In the genomic region with DNA sequence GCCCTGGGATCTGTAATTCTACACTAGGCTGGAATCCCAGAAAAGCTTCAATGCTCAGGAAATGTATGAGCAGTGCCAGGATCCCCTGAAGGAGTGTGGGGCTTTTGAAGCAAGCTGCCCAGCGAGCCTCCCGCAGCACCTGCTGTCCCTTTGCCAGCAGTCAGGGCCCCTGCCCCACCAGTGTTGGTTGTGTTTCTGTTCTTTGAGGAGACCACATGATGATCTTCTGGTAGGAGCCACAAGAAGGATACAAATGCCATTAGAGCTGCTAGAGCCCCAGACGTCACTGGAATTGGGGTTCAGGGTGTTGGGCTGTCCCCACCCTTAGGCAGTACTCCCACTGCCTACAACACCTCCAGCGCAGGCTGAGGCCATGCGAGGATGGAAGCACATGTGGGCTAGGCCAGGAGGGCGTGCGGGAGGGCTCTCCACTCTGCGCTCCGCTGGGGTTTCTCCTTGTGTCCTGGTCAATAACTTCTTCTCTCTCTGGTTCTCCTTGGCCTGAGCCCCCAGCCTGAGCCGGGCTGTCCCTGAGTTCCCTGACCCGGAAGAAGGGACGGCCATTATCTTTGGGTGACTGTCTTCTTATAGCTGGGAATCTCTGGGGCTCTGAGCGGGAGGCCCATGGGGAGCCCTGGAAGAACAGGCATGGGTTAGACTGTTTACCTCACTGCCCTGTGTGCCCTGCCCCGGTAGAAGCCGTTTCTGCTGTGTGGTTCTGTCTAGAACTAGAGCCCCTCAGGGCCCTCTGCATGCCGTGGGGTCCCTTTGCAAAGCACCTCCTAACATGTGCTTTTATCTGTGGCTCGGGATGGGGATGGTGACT, we compare ENCODE assay signal across 8 cellular contexts.
A peak's percentile ranks its signal among the peaks of the same experiment; 100 is the strongest.
DNase-seq lines count a peak whose midpoint lies in the region; ATAC-seq, FAIRE-seq and TF ChIP-seq lines count a peak whose summit lies in the region.

No MANE protein-coding gene starts in this region.

- H3K9ac ChIP-seq in K562 (ENCODE audit: insufficient read depth in 1 of 2, low read depth in 2 of 2, low read length in 2 of 2) = peak overlapping the region in 1 of 2 experiments; percentile 79; a peak in 2 of 4 replicates
- peak overlapping the region in 1 of 2 donors; percentile 26 for H3K9ac ChIP-seq in mucosa of rectum (ENCODE audit: low read depth in 1 of 2, low read length in 2 of 2)

- no peaks in the 10 kb centered on the region for H3K9me3 Mint-ChIP-seq in activated naive CD4-positive, alpha-beta T cell treated with anti-CD3 and anti-CD28 coated beads, Interleukin-2, amount 50 U/mL, for 24 hours

- peaks cover 8% of the 10 kb centered on the region for H3K9me1 ChIP-seq in K562 (ENCODE audit: control insufficient read depth, insufficient read depth, low read length)

- H3K4me1 ChIP-seq in K562 (replicated peaks in 1 of 2; ENCODE audit: control insufficient read depth in 2 of 2, insufficient read depth in 2 of 2, low read length in 2 of 2) (peaks cover 38 to 39% of the 10 kb centered on the region in 2 experiments), mucosa of rectum (ENCODE audit: control insufficient read depth in 2 of 2, insufficient read depth in 2 of 2, low read length in 2 of 2) (peaks cover 66 to 79% of the 10 kb centered on the region in 2 donors), tibial nerve (peaks cover 0 to 72% (median 60%) of the 10 kb centered on the region in 4 donors)

- in situ Hi-C loops in K562 (cut with MboI) = no loop called here

- no peak overlapping the region for H2AFZ ChIP-seq in K562 (ENCODE audit: low read depth, low read length)

- H3K4me2 ChIP-seq in K562 (ENCODE audit: insufficient read depth, low read length) = peak overlapping the region; percentile 71; the same call in 1 of the 2 replicates

- H3K9me3 ChIP-seq in K562 (replicated peaks; ENCODE audit: control insufficient read depth, insufficient read depth, low read depth, low read length) = no peaks in the 10 kb centered on the region
- H3K9me3 ChIP-seq in mucosa of rectum (ENCODE audit: control insufficient read depth in 2 of 2, low read length in 2 of 2) = no peaks in the 10 kb centered on the region
- H3K9me3 ChIP-seq in tibial nerve = no peaks in the 10 kb centered on the region

- H3K79me2 ChIP-seq in K562 (ENCODE audit: control insufficient read depth, insufficient read depth, low read length) = peaks cover 90% of the 10 kb centered on the region

- POLR2A ChIA-PET in K562 (lab: Yijun Ruan, JAX) = interaction anchor here (0.7 to 1.1 kb wide), 3 partner anchors 8 to 615 kb away, joined by 3 read pairs; no protein-coding TSS in a partner anchor

- no peaks in the 10 kb centered on the region for H3K36me3 ChIP-seq in K562 (ENCODE audit: control insufficient read depth, insufficient read depth, low read length)
- no peaks in the 10 kb centered on the region for H3K36me3 ChIP-seq in mucosa of rectum (ENCODE audit: control insufficient read depth in 2 of 2, insufficient read depth in 2 of 2, low read length in 2 of 2)
- H3K36me3 ChIP-seq in tibial nerve = no peaks in the 10 kb centered on the region

- peak overlapping the region; percentile 96 for H3K27ac Mint-ChIP-seq in activated naive CD4-positive, alpha-beta T cell treated with anti-CD3 and anti-CD28 coated beads, Interleukin-2, amount 50 U/mL, for 24 hours

- H4K20me1 ChIP-seq in K562 (replicated peaks; ENCODE audit: control insufficient read depth, insufficient read depth, low read length) = peaks cover 6% of the 10 kb centered on the region; the same call in 1 of the 2 replicates

- H3K4me3 Mint-ChIP-seq in activated naive CD4-positive, alpha-beta T cell treated with anti-CD3 and anti-CD28 coated beads, Interleukin-2, amount 50 U/mL, for 24 hours = peak overlapping the region; percentile 68

- H3K27me3 Mint-ChIP-seq in activated naive CD4-positive, alpha-beta T cell treated with anti-CD3 and anti-CD28 coated beads, Interleukin-2, amount 50 U/mL, for 24 hours = no peaks in the 10 kb centered on the region

- H3K27me3 ChIP-seq in K562 (ENCODE audit: control insufficient read depth in 2 of 2, insufficient read depth in 2 of 2, low read length in 2 of 2) (no peaks in the 10 kb centered on the region), mucosa of rectum (ENCODE audit: control insufficient read depth in 2 of 2, insufficient read depth in 2 of 2, low read length in 2 of 2) (no peaks in the 10 kb centered on the region), tibial nerve (no peaks in the 10 kb centered on the region)

- intact Hi-C loops in K562 (cut with micrococcal nuclease) = no loop called here

- peak overlapping the region; percentile 35; the same call in 1 of the 3 replicates for H3K27ac ChIP-seq in K562 (ENCODE audit: extremely low read depth, low read depth, low read length)
- peak overlapping the region; percentile 12 to 64 for H3K27ac ChIP-seq in mucosa of rectum (ENCODE audit: low read depth in 2 of 2, low read length in 2 of 2)
- peak overlapping the region; percentile 39 to 80 (median 64) for H3K27ac ChIP-seq in tibial nerve

- H3K4me3 ChIP-seq in K562 (no peak overlapping the region), mucosa of rectum (ENCODE audit: low read length in 2 of 2) (no peak overlapping the region), tibial nerve (no peak overlapping the region), foreskin fibroblast (ENCODE audit: low read depth in 1 of 2, low read length in 2 of 2) (no peak overlapping the region)

- no peak for TF ChIP-seq POLR2A in K562 (conservative IDR thresholded peaks at IDR 0.05)
- no peak for TF ChIP-seq POLR2A in tibial nerve (IDR thresholded peaks at IDR 0.05)

- 43% methylated on average over 13 of the region's 17 CpGs for WGBS in K562 (ENCODE audit: insufficient coverage, low coverage, missing lambda C conversion rate)
- 77 to 78% methylated on average over 13 to 17 of the region's 17 CpGs for WGBS in tibial nerve, 2 donors

- BruUV-seq in K562 (replicated peaks; lab: Mats Ljungman, UMichigan) = no TSS peak

- TF ChIP-seq EP300 in K562 (IDR thresholded peaks at IDR 0.05; ENCODE audit: low read length) (no peak), tibial nerve (IDR thresholded peaks at IDR 0.05) (no peak)

- no peak for DNase-seq in activated naive CD4-positive, alpha-beta T cell treated with anti-CD3 and anti-CD28 coated beads, Interleukin-2, amount 50 U/mL, for 16 hours
- DNase-seq in K562 (ENCODE audit: extremely low read depth in 1 of 4, low spot score in 3 of 4) (no peak), tibial nerve (ENCODE audit: low spot score in 2 of 2) (no peak), foreskin fibroblast (no peak)

- ATAC-seq in K562 = peak; percentile 26
- ATAC-seq in HG02981 (IDR thresholded peaks at IDR 0.05; ENCODE audit: unreplicated experiment) = no peak
- no peak for ATAC-seq in HG02623 (IDR thresholded peaks at IDR 0.05; ENCODE audit: unreplicated experiment)

- TF ChIP-seq RAD21 in K562 (CRISPR knock-in tag; conservative IDR thresholded peaks at IDR 0.05 in 1 of 2, IDR thresholded peaks at IDR 0.05 in 1 of 2) = no peak

- CTCF ChIA-PET in K562 (lab: Yijun Ruan, JAX; ENCODE audit: low intra/inter-chr PET ratio) = no interaction called here

- peaks cover 3% of the 10 kb centered on the region for H3K36me3 Mint-ChIP-seq in activated naive CD4-positive, alpha-beta T cell treated with anti-CD3 and anti-CD28 coated beads, Interleukin-2, amount 50 U/mL, for 24 hours

- no peak for FAIRE-seq in K562 (lab: Jason Lieb, UNC)

- H3K4me1 Mint-ChIP-seq in activated naive CD4-positive, alpha-beta T cell treated with anti-CD3 and anti-CD28 coated beads, Interleukin-2, amount 50 U/mL, for 24 hours = peaks cover 95% of the 10 kb centered on the region

- TF ChIP-seq CTCF in K562 (IDR thresholded peaks at IDR 0.05 in 2 of 3, conservative IDR thresholded peaks at IDR 0.05 in 1 of 3; ENCODE audit: insufficient read depth in 2 of 3, low read depth in 1 of 3, low read length in 3 of 3) (no peak), tibial nerve (IDR thresholded peaks at IDR 0.05) (no peak), foreskin fibroblast (IDR thresholded peaks at IDR 0.05; ENCODE audit: low read depth, low read length) (no peak)

TF ChIP-seq in K562, 482 proteins besides CTCF, POLR2A, EP300 and RAD21:
- TF ChIP-seq, protein P1, sequence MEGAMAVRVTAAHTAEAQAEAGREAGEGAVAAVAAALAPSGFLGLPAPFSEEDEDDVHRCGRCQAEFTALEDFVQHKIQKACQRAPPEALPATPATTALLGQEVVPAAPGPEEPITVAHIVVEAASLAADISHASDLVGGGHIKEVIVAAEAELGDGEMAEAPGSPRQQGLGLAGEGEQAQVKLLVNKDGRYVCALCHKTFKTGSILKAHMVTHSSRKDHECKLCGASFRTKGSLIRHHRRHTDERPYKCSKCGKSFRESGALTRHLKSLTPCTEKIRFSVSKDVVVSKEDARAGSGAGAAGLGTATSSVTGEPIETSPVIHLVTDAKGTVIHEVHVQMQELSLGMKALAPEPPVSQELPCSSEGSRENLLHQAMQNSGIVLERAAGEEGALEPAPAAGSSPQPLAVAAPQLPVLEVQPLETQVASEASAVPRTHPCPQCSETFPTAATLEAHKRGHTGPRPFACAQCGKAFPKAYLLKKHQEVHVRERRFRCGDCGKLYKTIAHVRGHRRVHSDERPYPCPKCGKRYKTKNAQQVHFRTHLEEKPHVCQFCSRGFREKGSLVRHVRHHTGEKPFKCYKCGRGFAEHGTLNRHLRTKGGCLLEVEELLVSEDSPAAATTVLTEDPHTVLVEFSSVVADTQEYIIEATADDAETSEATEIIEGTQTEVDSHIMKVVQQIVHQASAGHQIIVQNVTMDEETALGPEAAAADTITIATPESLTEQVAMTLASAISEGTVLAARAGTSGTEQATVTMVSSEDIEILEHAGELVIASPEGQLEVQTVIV (CRISPR knock-in tag; IDR thresholded peaks at IDR 0.05; ENCODE audit: borderline replicate concordance) = no peak
- 0 out of 2 replicates have a peak, but pooled peaks have one; percentile 10 for TF ChIP-seq RBFOX2 (IDR thresholded peaks at IDR 0.05; ENCODE audit: low read depth, low read length)
